In genomic region chr1:109895720-109896504, GRCh38 we compare ENCODE assay signal across 10 cellular contexts. TPM values are rescaled to one million over a fixed set of nuclear protein-coding genes. Genes with fewer than 3 reads are reported as not detected.
DNase-seq lines count a peak whose midpoint lies in the region; ATAC-seq and TF ChIP-seq lines count a peak whose summit lies in the region.
"Had no signal": no experiment of that assay in that cellular context is flagged by ENCODE, and none has a peak within 500 bp of the region (broad histone marks: within the 10 kb centered on the region; RNA-seq: fewer than 3 reads in every experiment).

No MANE protein-coding gene starts in this region.

- H3K36me3 ChIP-seq in liver (ENCODE audit: control insufficient read depth in 4 of 4, insufficient read depth in 3 of 4, low read depth in 1 of 4, low read length in 3 of 4) = no peaks in the 10 kb centered on the region

- in situ Hi-C loops in astrocyte of the spinal cord (cut with HindIII; ENCODE audit: low sequenced_read_pairs) = no loop called here

- H3K9me3 ChIP-seq in liver (ENCODE audit: control insufficient read depth in 4 of 4, low read length in 3 of 4) = no peaks in the 10 kb centered on the region

- TF ChIP-seq RAD21 in liver (IDR thresholded peaks at IDR 0.05) = peak in 1 of 2 donors; percentile 17

- DNase-seq in A172 (ENCODE audit: low spot score) (peak; percentile 78), LHCN-M2 (ENCODE audit: low read depth) (peak; percentile 78), astrocyte of the spinal cord (ENCODE audit: low read depth, low spot score) (peak; percentile 49), OCI-M2 (lab: John Stamatoyannopoulos, UW; ENCODE audit: unreplicated experiment) (no peak), iPS-NIHi7 (ENCODE audit: extremely low spot score) (no peak)
- DNase-seq in activated T-cell treated with anti-CD3 and anti-CD28 coated beads, Interleukin-2, amount 50 U/mL, for 1 hour = no peak
- DNase-seq: NCI-H1694 treated with DMSO at 0.1 percent for 48 hours; stimulated activated CD4-positive, alpha-beta T cell treated with anti-CD3 and anti-CD28 coated beads, Interleukin-4, amount 100 ng/mL, for 24 hours had no signal

- H3K4me3 ChIP-seq in astrocyte of the spinal cord (ENCODE audit: low read depth, low read length) (no peak overlapping the region), liver (ENCODE audit: low read depth in 1 of 3, low read length in 3 of 3) (no peak overlapping the region)

- no peak for ATAC-seq in GM18858 (IDR thresholded peaks at IDR 0.05; ENCODE audit: unreplicated experiment)

- no peak overlapping the region for H3K9ac ChIP-seq in liver (ENCODE audit: low read depth in 1 of 2, low read length in 2 of 2)

- H3K27ac ChIP-seq in liver (ENCODE audit: low read depth in 1 of 2, low read length in 2 of 2) = peak overlapping the region; percentile 5 to 32

- H3K4me1 ChIP-seq in liver (ENCODE audit: control insufficient read depth in 4 of 4, insufficient read depth in 4 of 4, low read length in 3 of 4) = peaks cover 0 to 9% (median 4%) of the 10 kb centered on the region in 4 donors

- no peaks in the 10 kb centered on the region for H3K27me3 ChIP-seq in liver (ENCODE audit: control insufficient read depth in 4 of 4, insufficient read depth in 4 of 4, low read length in 3 of 4)

- TF ChIP-seq CTCF in astrocyte of the spinal cord (IDR thresholded peaks at IDR 0.05; ENCODE audit: low read depth, low read length) = no peak
- no peak for TF ChIP-seq CTCF in liver (IDR thresholded peaks at IDR 0.05; ENCODE audit: low read depth, low read length, missing input control)

- WGBS in liver = 69% methylated on average over 16 of the region's 16 CpGs

TF ChIP-seq in liver, 16 proteins besides CTCF, POLR2A, EP300 and RAD21:
- TF ChIP-seq EGR1 (IDR thresholded peaks at IDR 0.05; ENCODE audit: low read depth in 2 of 2) (no peak), HNF4A (conservative IDR thresholded peaks at IDR 0.05) (no peak), ZBTB33 (IDR thresholded peaks at IDR 0.05) (no peak), FOXA1 (IDR thresholded peaks at IDR 0.05) (no peak), YY1 (IDR thresholded peaks at IDR 0.05) (no peak), NR2F2 (IDR thresholded peaks at IDR 0.05) (peak; percentile 99), SP1 (IDR thresholded peaks at IDR 0.05) (peak; percentile 35), HNF4G (IDR thresholded peaks at IDR 0.05) (no peak), RXRA (IDR thresholded peaks at IDR 0.05) (peak; percentile 18 to 21), JUND (IDR thresholded peaks at IDR 0.05) (peak; percentile 88 to 90), GABPA (IDR thresholded peaks at IDR 0.05 in 1 of 2, conservative IDR thresholded peaks at IDR 0.05 in 1 of 2) (no peak), FOXA2 (IDR thresholded peaks at IDR 0.05) (no peak), TAF1 (conservative IDR thresholded peaks at IDR 0.05) (no peak)
- TF ChIP-seq, protein P1, sequence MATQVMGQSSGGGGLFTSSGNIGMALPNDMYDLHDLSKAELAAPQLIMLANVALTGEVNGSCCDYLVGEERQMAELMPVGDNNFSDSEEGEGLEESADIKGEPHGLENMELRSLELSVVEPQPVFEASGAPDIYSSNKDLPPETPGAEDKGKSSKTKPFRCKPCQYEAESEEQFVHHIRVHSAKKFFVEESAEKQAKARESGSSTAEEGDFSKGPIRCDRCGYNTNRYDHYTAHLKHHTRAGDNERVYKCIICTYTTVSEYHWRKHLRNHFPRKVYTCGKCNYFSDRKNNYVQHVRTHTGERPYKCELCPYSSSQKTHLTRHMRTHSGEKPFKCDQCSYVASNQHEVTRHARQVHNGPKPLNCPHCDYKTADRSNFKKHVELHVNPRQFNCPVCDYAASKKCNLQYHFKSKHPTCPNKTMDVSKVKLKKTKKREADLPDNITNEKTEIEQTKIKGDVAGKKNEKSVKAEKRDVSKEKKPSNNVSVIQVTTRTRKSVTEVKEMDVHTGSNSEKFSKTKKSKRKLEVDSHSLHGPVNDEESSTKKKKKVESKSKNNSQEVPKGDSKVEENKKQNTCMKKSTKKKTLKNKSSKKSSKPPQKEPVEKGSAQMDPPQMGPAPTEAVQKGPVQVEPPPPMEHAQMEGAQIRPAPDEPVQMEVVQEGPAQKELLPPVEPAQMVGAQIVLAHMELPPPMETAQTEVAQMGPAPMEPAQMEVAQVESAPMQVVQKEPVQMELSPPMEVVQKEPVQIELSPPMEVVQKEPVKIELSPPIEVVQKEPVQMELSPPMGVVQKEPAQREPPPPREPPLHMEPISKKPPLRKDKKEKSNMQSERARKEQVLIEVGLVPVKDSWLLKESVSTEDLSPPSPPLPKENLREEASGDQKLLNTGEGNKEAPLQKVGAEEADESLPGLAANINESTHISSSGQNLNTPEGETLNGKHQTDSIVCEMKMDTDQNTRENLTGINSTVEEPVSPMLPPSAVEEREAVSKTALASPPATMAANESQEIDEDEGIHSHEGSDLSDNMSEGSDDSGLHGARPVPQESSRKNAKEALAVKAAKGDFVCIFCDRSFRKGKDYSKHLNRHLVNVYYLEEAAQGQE (IDR thresholded peaks at IDR 0.05) = no peak
- TF ChIP-seq, protein P2, sequence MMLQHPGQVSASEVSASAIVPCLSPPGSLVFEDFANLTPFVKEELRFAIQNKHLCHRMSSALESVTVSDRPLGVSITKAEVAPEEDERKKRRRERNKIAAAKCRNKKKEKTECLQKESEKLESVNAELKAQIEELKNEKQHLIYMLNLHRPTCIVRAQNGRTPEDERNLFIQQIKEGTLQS (IDR thresholded peaks at IDR 0.05) = no peak
- TF ChIP-seq, protein P3, sequence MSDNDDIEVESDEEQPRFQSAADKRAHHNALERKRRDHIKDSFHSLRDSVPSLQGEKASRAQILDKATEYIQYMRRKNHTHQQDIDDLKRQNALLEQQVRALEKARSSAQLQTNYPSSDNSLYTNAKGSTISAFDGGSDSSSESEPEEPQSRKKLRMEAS (IDR thresholded peaks at IDR 0.05) = no peak
TF ChIP-seq in liver: peak in this region for 4.

RNA-seq across cellular contexts. Expression of gene CSF1, which starts 14.7 kb away (rescaled TPM):
- total RNA-seq in A172 (2014; rRNA removed; shearing (Covaris generic)) = 46.2 and 61.2 TPM in 2 replicates
- total RNA-seq in LHCN-M2 (2014; rRNA removed) (42.4 and 52.8 TPM in 2 replicates), liver (10 to 100 TPM in 1 of 2 donors, 1 to 10 TPM in 1; 6.3 to 15.2 TPM)
- 24.9 TPM for polyA plus RNA-seq in LHCN-M2 (2012)
- 10 to 100 TPM; 11.0 to 11.7 TPM for polyA plus RNA-seq in liver

Comparison
In these comparisons a context has a peak if more than half of its experiments do, and no peak if none do; other contexts are left out.
1. DNase-seq: peak in A172 (single experiment), LHCN-M2 (single experiment) and astrocyte of the spinal cord (single experiment); none in activated T-cell treated with anti-CD3 and anti-CD28 coated beads, Interleukin-2, amount 50 U/mL, for 1 hour (single experiment), OCI-M2 (single experiment) and iPS-NIHi7 (single experiment).